23 cellular contexts compared by ENCODE assay signal in the genomic region with DNA sequence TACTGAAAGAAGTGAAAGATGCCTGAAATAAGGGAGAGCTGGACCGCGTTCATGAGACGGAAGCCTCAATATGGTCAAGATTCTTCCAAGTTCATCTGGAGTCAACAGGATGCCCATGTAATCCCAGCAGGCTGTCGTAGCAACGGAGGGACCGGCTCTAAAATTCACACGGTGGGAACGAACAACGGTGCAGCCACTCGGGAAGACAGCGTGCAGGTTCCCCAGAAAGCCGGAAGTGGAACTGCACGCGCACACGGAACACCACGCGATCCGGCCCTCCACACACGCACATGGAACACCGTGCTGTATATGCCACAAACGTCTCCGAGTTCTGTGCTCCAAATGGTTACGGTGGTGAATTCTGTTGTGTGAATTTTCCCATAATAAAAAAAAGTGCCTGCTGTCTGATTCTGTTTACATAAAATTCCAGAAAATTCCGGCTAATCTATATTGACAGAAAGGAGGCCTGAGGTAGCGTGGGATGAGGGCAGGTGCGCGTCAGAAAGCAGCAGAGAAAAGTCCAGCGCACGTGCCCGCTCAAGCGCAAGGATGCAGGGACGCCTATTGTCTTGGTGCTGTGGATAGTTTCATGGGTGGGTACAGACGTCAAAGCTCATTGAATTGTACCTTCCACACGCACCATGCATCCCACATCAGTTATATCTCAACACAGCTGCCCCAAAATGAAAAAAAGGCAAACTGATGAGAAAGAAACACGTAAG. TPM values are rescaled to one million over a fixed set of nuclear protein-coding genes. Genes with fewer than 3 reads are reported as not detected.
DNase-seq lines count a peak whose midpoint lies in the region; ATAC-seq and TF ChIP-seq lines count a peak whose summit lies in the region.
"Had no signal": no experiment of that assay in that cellular context is flagged by ENCODE, and none has a peak within 500 bp of the region (broad histone marks: within the 10 kb centered on the region; RNA-seq: fewer than 3 reads in every experiment).

No MANE protein-coding gene starts in this region.

- peaks cover 11% of the 10 kb centered on the region for H3K9me3 ChIP-seq in CD8-positive, alpha-beta T cell (ENCODE audit: low read length)

- ATAC-seq in CD8-positive, alpha-beta T cell: no peak
- no peak for ATAC-seq in activated CD8-positive, alpha-beta T cell treated with anti-CD3 and anti-CD28 coated beads for 36 hours
- ATAC-seq in esophagus mucosa: no peak
- ATAC-seq in HG03439 (IDR thresholded peaks at IDR 0.05; ENCODE audit: unreplicated experiment): no peak
- ATAC-seq: A549, gastroesophageal sphincter had no signal

- H3K4me3 Mint-ChIP-seq in activated naive CD4-positive, alpha-beta T cell treated with anti-CD3 and anti-CD28 coated beads, Interleukin-2, amount 10 ng/mL, durations not matched to agents 7 days and 5 days: no peak overlapping the region
- no peak overlapping the region for H3K4me3 Mint-ChIP-seq in CD8-positive, alpha-beta T cell
- no peak overlapping the region for H3K4me3 Mint-ChIP-seq in activated CD8-positive, alpha-beta T cell treated with anti-CD3 and anti-CD28 coated beads for 36 hours
- no peak overlapping the region for H3K4me3 Mint-ChIP-seq in neural crest cell
- H3K4me3 Mint-ChIP-seq: activated B cell treated with CpG ODN at 0.5 μM for 24 hours; activated CD4-positive, alpha-beta memory T cell treated with anti-CD3 and anti-CD28 coated beads, Interleukin-2, amount 10 ng/mL, durations not matched to agents 7 days and 5 days; dendritic cell treated with granulocyte-macrophage colony-stimulating factor and Interleukin-4, amounts not matched to agents 40 ng/mL and 50 ng/mL, for 4 days; type B pancreatic cell had no signal

- H3K36me3 Mint-ChIP-seq in activated naive CD4-positive, alpha-beta T cell treated with anti-CD3 and anti-CD28 coated beads, Interleukin-2, amount 10 ng/mL, durations not matched to agents 7 days and 5 days: peaks cover 39% of the 10 kb centered on the region
- peaks cover 42% of the 10 kb centered on the region for H3K36me3 Mint-ChIP-seq in CD8-positive, alpha-beta T cell
- H3K36me3 Mint-ChIP-seq in activated CD8-positive, alpha-beta T cell treated with anti-CD3 and anti-CD28 coated beads for 36 hours (ENCODE audit: low read depth): peaks cover 49% of the 10 kb centered on the region
- peaks cover 41% of the 10 kb centered on the region for H3K36me3 Mint-ChIP-seq in neural crest cell (ENCODE audit: low read depth)

- no peaks in the 10 kb centered on the region for H3K27me3 Mint-ChIP-seq in activated naive CD4-positive, alpha-beta T cell treated with anti-CD3 and anti-CD28 coated beads, Interleukin-2, amount 10 ng/mL, durations not matched to agents 7 days and 5 days
- H3K27me3 Mint-ChIP-seq in CD8-positive, alpha-beta T cell (ENCODE audit: low read depth): no peaks in the 10 kb centered on the region
- H3K27me3 Mint-ChIP-seq in activated CD8-positive, alpha-beta T cell treated with anti-CD3 and anti-CD28 coated beads for 36 hours: no peaks in the 10 kb centered on the region
- no peaks in the 10 kb centered on the region for H3K27me3 Mint-ChIP-seq in neural crest cell (ENCODE audit: low read depth)
- H3K27me3 Mint-ChIP-seq: activated B cell treated with CpG ODN at 0.5 μM for 24 hours; activated CD4-positive, alpha-beta memory T cell treated with anti-CD3 and anti-CD28 coated beads, Interleukin-2, amount 10 ng/mL, durations not matched to agents 7 days and 5 days; dendritic cell treated with granulocyte-macrophage colony-stimulating factor and Interleukin-4, amounts not matched to agents 40 ng/mL and 50 ng/mL, for 4 days; progenitor cell of endocrine pancreas; type B pancreatic cell had no signal

- H3K36me3 ChIP-seq in CD8-positive, alpha-beta T cell (ENCODE audit: insufficient read depth, low read length): peaks cover 4% of the 10 kb centered on the region

- DNase-seq in activated naive CD4-positive, alpha-beta T cell treated with anti-CD3 and anti-CD28 coated beads, Interleukin-2, amount 10 ng/mL, durations not matched to agents 7 days and 5 days: no peak
- DNase-seq in activated naive CD4-positive, alpha-beta T cell treated with Interleukin-2 at 50 U/mL for 16 hours: no peak
- DNase-seq in CD8-positive, alpha-beta T cell: no peak
- DNase-seq in activated CD8-positive, alpha-beta T cell treated with anti-CD3 and anti-CD28 coated beads for 36 hours: no peak
- DNase-seq in neural crest cell (ENCODE audit: low read depth, low spot score) (no peak), NCI-H526 treated with DMSO at 0.1 percent for 48 hours (lab: John Stamatoyannopoulos, UW) (no peak)
- DNase-seq: activated B cell treated with CpG ODN at 0.5 μM for 24 hours; activated CD4-positive, alpha-beta memory T cell treated with anti-CD3 and anti-CD28 coated beads, Interleukin-2, amount 10 ng/mL, durations not matched to agents 7 days and 5 days; anterior cingulate cortex; caudate nucleus; Kasumi-1; NCI-H2171 treated with DMSO at 0.1 percent for 48 hours; NCI-H524; stimulated activated CD8-positive, alpha-beta memory T cell treated with anti-CD3 and anti-CD28 coated beads, Interleukin-4, amount 100 ng/mL, for 48 hours; T1000 had no signal

- H3K4me3 ChIP-seq in CD8-positive, alpha-beta T cell (ENCODE audit: low read depth, low read length): no peak overlapping the region
- H3K4me3 ChIP-seq: A549, gastroesophageal sphincter, SK-N-MC had no signal

- intact Hi-C loops in CD8-positive, alpha-beta T cell (cut with DNase I, micrococcal nuclease): loop anchor here in 1 of 2 experiments (2.0 kb wide), 1 partner anchor 31 kb away; the partner anchor contains the start of gene PPP2R3B
- intact Hi-C loops in activated CD8-positive, alpha-beta T cell treated with anti-CD3 and anti-CD28 coated beads for 36 hours (cut with micrococcal nuclease): no loop called here

- no peak for TF ChIP-seq CTCF in CD8-positive, alpha-beta T cell (IDR thresholded peaks at IDR 0.05)
- no peak for TF ChIP-seq CTCF in activated CD8-positive, alpha-beta T cell treated with anti-CD3 and anti-CD28 coated beads for 36 hours (IDR thresholded peaks at IDR 0.05)
- no peak for TF ChIP-seq CTCF in neural crest cell (conservative IDR thresholded peaks at IDR 0.05)

- CTCF ChIA-PET in activated naive CD4-positive, alpha-beta T cell treated with anti-CD3 and anti-CD28 coated beads, Interleukin-2, amount 10 ng/mL, durations not matched to agents 7 days and 5 days (lab: Charles Lee): no interaction called here
- CTCF ChIA-PET in CD8-positive, alpha-beta T cell (lab: Charles Lee): no interaction called here
- CTCF ChIA-PET in activated CD8-positive, alpha-beta T cell treated with anti-CD3 and anti-CD28 coated beads for 36 hours (lab: Charles Lee): no interaction called here

- POLR2A ChIA-PET in CD8-positive, alpha-beta T cell (lab: Charles Lee): no interaction called here
- POLR2A ChIA-PET in activated CD8-positive, alpha-beta T cell treated with anti-CD3 and anti-CD28 coated beads for 36 hours (lab: Charles Lee): no interaction called here

- no peak overlapping the region for H3K27ac ChIP-seq in CD8-positive, alpha-beta T cell (ENCODE audit: low read depth, low read length)
- H3K27ac ChIP-seq: A549, gastroesophageal sphincter, SK-N-MC had no signal

- H3K27ac Mint-ChIP-seq in activated naive CD4-positive, alpha-beta T cell treated with anti-CD3 and anti-CD28 coated beads, Interleukin-2, amount 10 ng/mL, durations not matched to agents 7 days and 5 days: peak overlapping the region; percentile 78
- H3K27ac Mint-ChIP-seq in CD8-positive, alpha-beta T cell: peak overlapping the region; percentile 37
- peak overlapping the region; percentile 49 for H3K27ac Mint-ChIP-seq in activated CD8-positive, alpha-beta T cell treated with anti-CD3 and anti-CD28 coated beads for 36 hours
- peak overlapping the region; percentile 43 for H3K27ac Mint-ChIP-seq in neural crest cell (ENCODE audit: unreplicated experiment)
- H3K27ac Mint-ChIP-seq: activated B cell treated with CpG ODN at 0.5 μM for 24 hours; activated CD4-positive, alpha-beta memory T cell treated with anti-CD3 and anti-CD28 coated beads, Interleukin-2, amount 10 ng/mL, durations not matched to agents 7 days and 5 days; dendritic cell treated with granulocyte-macrophage colony-stimulating factor and Interleukin-4, amounts not matched to agents 40 ng/mL and 50 ng/mL, for 4 days; progenitor cell of endocrine pancreas; type B pancreatic cell had no signal

- H3K9me3 Mint-ChIP-seq in activated naive CD4-positive, alpha-beta T cell treated with anti-CD3 and anti-CD28 coated beads, Interleukin-2, amount 10 ng/mL, durations not matched to agents 7 days and 5 days: peaks cover 22% of the 10 kb centered on the region
- H3K9me3 Mint-ChIP-seq in CD8-positive, alpha-beta T cell: peaks cover 9% of the 10 kb centered on the region
- peaks cover 15% of the 10 kb centered on the region for H3K9me3 Mint-ChIP-seq in activated CD8-positive, alpha-beta T cell treated with anti-CD3 and anti-CD28 coated beads for 36 hours
- peaks cover 3% of the 10 kb centered on the region for H3K9me3 Mint-ChIP-seq in neural crest cell
- H3K9me3 Mint-ChIP-seq: type B pancreatic cell had no signal

- peaks cover 27% of the 10 kb centered on the region for H3K4me1 Mint-ChIP-seq in activated naive CD4-positive, alpha-beta T cell treated with anti-CD3 and anti-CD28 coated beads, Interleukin-2, amount 10 ng/mL, durations not matched to agents 7 days and 5 days
- H3K4me1 Mint-ChIP-seq in CD8-positive, alpha-beta T cell (ENCODE audit: low read depth): peaks cover 22% of the 10 kb centered on the region
- peaks cover 21% of the 10 kb centered on the region for H3K4me1 Mint-ChIP-seq in activated CD8-positive, alpha-beta T cell treated with anti-CD3 and anti-CD28 coated beads for 36 hours (ENCODE audit: low read depth)
- peaks cover 29% of the 10 kb centered on the region for H3K4me1 Mint-ChIP-seq in neural crest cell

- H3K27me3 ChIP-seq in CD8-positive, alpha-beta T cell (ENCODE audit: insufficient read depth, low read length): no peaks in the 10 kb centered on the region
- H3K27me3 ChIP-seq: gastroesophageal sphincter had no signal

- peaks cover 23% of the 10 kb centered on the region for H3K4me1 ChIP-seq in CD8-positive, alpha-beta T cell (ENCODE audit: insufficient read depth, low read length)
- H3K4me1 ChIP-seq: gastroesophageal sphincter had no signal

RNA-seq across cellular contexts. Expression of gene PPP2R3B, which starts 31.2 kb away (rescaled TPM):
- total RNA-seq in CD8-positive, alpha-beta T cell: 10 to 100 TPM; 17.6 to 19.5 TPM
- total RNA-seq in activated CD8-positive, alpha-beta T cell treated with anti-CD3 and anti-CD28 coated beads for 36 hours: 10 to 100 TPM; 44.9 to 45.7 TPM
- 88.4 and 96.5 TPM in 2 replicates for total RNA-seq in neural crest cell
- total RNA-seq in esophagus mucosa: 13.8 TPM

RNA-seq across cellular contexts. Expression of gene GTPBP6, which starts 36.9 kb away (rescaled TPM):
- 10 to 100 TPM; 62.2 to 62.5 TPM for total RNA-seq in CD8-positive, alpha-beta T cell
- total RNA-seq in activated CD8-positive, alpha-beta T cell treated with anti-CD3 and anti-CD28 coated beads for 36 hours: 10 to 100 TPM; 68.0 to 68.3 TPM
- 81.3 and 81.9 TPM in 2 replicates for total RNA-seq in neural crest cell
- 35.3 TPM for total RNA-seq in esophagus mucosa
